Comparison of ENCODE assay signal across 20 cellular contexts in genomic region chr16:25709182-25709581, GRCh38. TPM values are rescaled to one million over a fixed set of nuclear protein-coding genes. Genes with fewer than 3 reads are reported as not detected.
"Had no signal": no experiment of that assay in that cellular context is flagged by ENCODE, and none has a peak within 500 bp of the region (broad histone marks: within the 10 kb centered on the region; RNA-seq: fewer than 3 reads in every experiment).

No MANE protein-coding gene starts in this region.

- H3K9me3 ChIP-seq: ascending aorta, colonic mucosa, transverse colon had no signal

- H3K9me3 Mint-ChIP-seq: activated naive CD4-positive, alpha-beta T cell treated with anti-CD3 and anti-CD28 coated beads, Interleukin-2, amount 50 U/mL, for 24 hours; central memory CD8-positive, alpha-beta T cell; natural killer cell had no signal

- ATAC-seq: natural killer cell; stimulated activated naive CD8-positive, alpha-beta T cell treated with anti-CD3 and anti-CD28 coated beads, Interleukin-15, Interleukin-2, amounts not matched to agents 100 U/mL and 50 U/mL, for 24 hours; T-cell had no signal

- H3K27ac Mint-ChIP-seq: activated naive CD4-positive, alpha-beta T cell treated with anti-CD3 and anti-CD28 coated beads, Interleukin-2, amount 50 U/mL, for 24 hours; natural killer cell; T-cell had no signal

- H3K27ac ChIP-seq: ascending aorta, colonic mucosa, left ventricle myocardium inferior, transverse colon, VCaP had no signal

- H3K4me1 ChIP-seq: ascending aorta, colonic mucosa, left ventricle myocardium inferior, transverse colon had no signal

- H3K36me3 ChIP-seq: ascending aorta, colonic mucosa, left ventricle myocardium inferior, transverse colon had no signal

- H3K27me3 ChIP-seq: ascending aorta, colonic mucosa had no signal

- H3K4me3 ChIP-seq: ascending aorta, colonic mucosa, left ventricle myocardium inferior, transverse colon had no signal

- DNase-seq: activated CD4-positive, alpha-beta T cell treated with anti-CD3 and anti-CD28 coated beads, Interleukin-2, amount 50 U/mL, for 4 hours; activated gamma-delta T cell; colonic mucosa; erythroblast; foreskin melanocyte; hypothalamus; left ventricle myocardium inferior; natural killer cell; nucleus accumbens; posterior cingulate gyrus; stimulated activated naive CD8-positive, alpha-beta T cell treated with anti-CD3 and anti-CD28 coated beads, Interleukin-15, Interleukin-2, amounts not matched to agents 100 U/mL and 50 U/mL, for 24 hours; substantia nigra; T-cell; transverse colon had no signal

- H3K4me1 Mint-ChIP-seq: activated naive CD4-positive, alpha-beta T cell treated with anti-CD3 and anti-CD28 coated beads, Interleukin-2, amount 50 U/mL, for 24 hours; central memory CD8-positive, alpha-beta T cell; natural killer cell; T-cell had no signal

- H3K36me3 Mint-ChIP-seq: activated naive CD4-positive, alpha-beta T cell treated with anti-CD3 and anti-CD28 coated beads, Interleukin-2, amount 50 U/mL, for 24 hours; natural killer cell; T-cell had no signal

- H3K4me3 Mint-ChIP-seq: activated naive CD4-positive, alpha-beta T cell treated with anti-CD3 and anti-CD28 coated beads, Interleukin-2, amount 50 U/mL, for 24 hours; central memory CD8-positive, alpha-beta T cell; natural killer cell; T-cell had no signal

RNA-seq across cellular contexts. Expression of gene HS3ST4, which starts 17.4 kb away (rescaled TPM):
- total RNA-seq: activated CD8-positive, alpha-beta memory T cell treated with anti-CD3 and anti-CD28 coated beads for 36 hours; ascending aorta; colonic mucosa; left ventricle myocardium inferior; natural killer cell; renal cortical epithelial cell; T-cell; transverse colon had no signal
